26 cellular contexts compared by ENCODE assay signal in genomic region chr6:31194271-31194834, GRCh38. TPM values are rescaled to one million over a fixed set of nuclear protein-coding genes. Genes with fewer than 3 reads are reported as not detected.
A peak's percentile ranks its signal among the peaks of the same experiment; 100 is the strongest.
DNase-seq lines count a peak whose midpoint lies in the region; ATAC-seq and TF ChIP-seq lines count a peak whose summit lies in the region.
"Had no signal": no experiment of that assay in that cellular context is flagged by ENCODE, and none has a peak within 500 bp of the region (broad histone marks: within the 10 kb centered on the region; RNA-seq: fewer than 3 reads in every experiment).

No MANE protein-coding gene starts in this region.

- peak overlapping the region; percentile 39 for H2BK15ac ChIP-seq in neuronal stem cell (ENCODE audit: low read length)

- H4K8ac ChIP-seq in neuronal stem cell (ENCODE audit: low read depth, low read length): no peak overlapping the region
- H4K8ac ChIP-seq in trophoblast cell (ENCODE audit: low read depth, low read length): no peak overlapping the region

- no peak for TF ChIP-seq CTCF in DOHH2 (IDR thresholded peaks at IDR 0.05; ENCODE audit: low read depth, low read length, poor library complexity, severe bottlenecking)

- peak overlapping the region; percentile 43 for H3K27ac Mint-ChIP-seq in activated CD4-positive, alpha-beta T cell treated with anti-CD3 and anti-CD28 coated beads for 36 hours
- H3K27ac Mint-ChIP-seq in activated naive CD8-positive, alpha-beta T cell treated with anti-CD3 and anti-CD28 coated beads for 36 hours: peak overlapping the region; percentile 20
- H3K27ac Mint-ChIP-seq: activated T-helper 1 cell treated with anti-CD3 and anti-CD28 coated beads, Interleukin-12 subunit alpha, Interleukin-12 subunit beta, Interleukin-2, Interleukin-4 antibody, amounts not matched to agents 30 ng/mL and 10 ng/mL and 1 ng/mL, durations not matched to agents 14 hours and 24 hours and 36 hours had no signal

- POLR2A ChIA-PET in activated CD4-positive, alpha-beta T cell treated with anti-CD3 and anti-CD28 coated beads for 36 hours (lab: Charles Lee): no interaction called here

- H3K9ac ChIP-seq in neuronal stem cell (ENCODE audit: low read depth, low read length, poor library complexity): no peak overlapping the region
- H3K9ac ChIP-seq in trophoblast cell (ENCODE audit: low read length): no peak overlapping the region

- H3K27me3 ChIP-seq in DOHH2 (ENCODE audit: control insufficient read depth, low read length): no peaks in the 10 kb centered on the region
- H3K27me3 ChIP-seq in neuronal stem cell (ENCODE audit: control insufficient read depth in 3 of 3, insufficient read depth in 3 of 3, low read depth in 1 of 3, low read length in 3 of 3): no peaks in the 10 kb centered on the region
- no peaks in the 10 kb centered on the region for H3K27me3 ChIP-seq in trophoblast cell (ENCODE audit: insufficient read depth, low read length)

- H2BK5ac ChIP-seq in neuronal stem cell (ENCODE audit: low read length): no peak overlapping the region
- H2BK5ac ChIP-seq in trophoblast cell (ENCODE audit: low read depth, low read length, poor library complexity): no peak overlapping the region

- no peak overlapping the region for H2BK120ac ChIP-seq in neuronal stem cell (ENCODE audit: low read depth, low read length)
- no peak overlapping the region for H2BK120ac ChIP-seq in trophoblast cell (ENCODE audit: insufficient read depth, low read length, poor library complexity)

- H3K4me3 ChIP-seq in DOHH2 (ENCODE audit: low read length) (no peak overlapping the region), neuronal stem cell (ENCODE audit: low read length in 2 of 2) (no peak overlapping the region), trophoblast cell (ENCODE audit: low read depth, low read length) (no peak overlapping the region)
- H3K4me3 ChIP-seq: coronary artery had no signal

- no peak overlapping the region for H2AK5ac ChIP-seq in neuronal stem cell (ENCODE audit: low read depth, low read length)
- no peak overlapping the region for H2AK5ac ChIP-seq in trophoblast cell (ENCODE audit: low read length)

- H3K23ac ChIP-seq in neuronal stem cell (ENCODE audit: low read depth, low read length, poor library complexity) (no peak overlapping the region), trophoblast cell (ENCODE audit: low read length) (no peak overlapping the region)

- H3K27me3 Mint-ChIP-seq in activated CD4-positive, alpha-beta T cell treated with anti-CD3 and anti-CD28 coated beads for 36 hours: no peaks in the 10 kb centered on the region
- no peaks in the 10 kb centered on the region for H3K27me3 Mint-ChIP-seq in activated naive CD8-positive, alpha-beta T cell treated with anti-CD3 and anti-CD28 coated beads for 36 hours
- H3K27me3 Mint-ChIP-seq: stimulated activated naive CD8-positive, alpha-beta T cell treated with anti-CD3 and anti-CD28 coated beads, Interleukin-15, amount 100 ng/mL, for 72 hours had no signal

- H3K36me3 ChIP-seq in DOHH2 (ENCODE audit: control insufficient read depth, low read length) (peaks cover 13% of the 10 kb centered on the region), neuronal stem cell (replicated peaks in 1 of 2; ENCODE audit: control insufficient read depth in 2 of 2, insufficient read depth in 2 of 2, low read length in 2 of 2) (no peaks in the 10 kb centered on the region), trophoblast cell (ENCODE audit: control insufficient read depth in 1 of 2, insufficient read depth in 2 of 2, low read length in 2 of 2) (peaks cover 0 to 2% of the 10 kb centered on the region in 2 experiments)

- WGBS in neuronal stem cell (ENCODE audit: extremely low coverage in 2 of 2, insufficient read length in 2 of 2, insufficient replicate concordance in 1 of 2), 2 donors: no CpG with 5 or more reads among the region's 4 CpGs
- no CpG with 5 or more reads among the region's 4 CpGs for WGBS in trophoblast cell (ENCODE audit: extremely low coverage, insufficient coverage, insufficient read length)

- H2AFZ ChIP-seq in neuronal stem cell (ENCODE audit: low read length): no peak overlapping the region
- H2AFZ ChIP-seq in trophoblast cell (ENCODE audit: insufficient read depth, low read length, poor library complexity): no peak overlapping the region

- H4K12ac ChIP-seq in trophoblast cell (ENCODE audit: low read depth, low read length): no peak overlapping the region

- H3K14ac ChIP-seq in neuronal stem cell (ENCODE audit: low read length) (no peak overlapping the region), trophoblast cell (ENCODE audit: low read length) (no peak overlapping the region)

- H3K27ac ChIP-seq in DOHH2 (ENCODE audit: low read depth, low read length): no peak overlapping the region
- H3K27ac ChIP-seq in neuronal stem cell (replicated peaks; ENCODE audit: low read length): no peak overlapping the region
- no peak overlapping the region for H3K27ac ChIP-seq in trophoblast cell (ENCODE audit: low read depth, low read length)
- H3K27ac ChIP-seq: coronary artery, HL-60 had no signal

- H3K4me2 ChIP-seq in DOHH2 (ENCODE audit: low read length) (peak overlapping the region; percentile 14), neuronal stem cell (ENCODE audit: insufficient read depth, low read length, poor library complexity, severe bottlenecking) (no peak overlapping the region), trophoblast cell (ENCODE audit: low read length) (no peak overlapping the region)

- H3K9me3 ChIP-seq in DOHH2 (ENCODE audit: control insufficient read depth, insufficient read depth, low read length): no peaks in the 10 kb centered on the region
- H3K9me3 ChIP-seq in neuronal stem cell (replicated peaks in 1 of 2; ENCODE audit: control insufficient read depth in 2 of 2, insufficient read depth in 1 of 2, low read depth in 1 of 2, low read length in 2 of 2): no peaks in the 10 kb centered on the region
- H3K9me3 ChIP-seq in trophoblast cell (ENCODE audit: insufficient read depth, low read depth, low read length): no peaks in the 10 kb centered on the region

- DNase-seq in activated CD4-positive, alpha-beta T cell treated with anti-CD3 and anti-CD28 coated beads for 36 hours: no peak
- DNase-seq in activated CD4-positive, alpha-beta T cell treated with anti-CD3 and anti-CD28 coated beads, Interleukin-2, amount 50 U/mL, for 48 hours: no peak
- no peak for DNase-seq in activated naive CD8-positive, alpha-beta T cell treated with anti-CD3 and anti-CD28 coated beads for 36 hours
- DNase-seq in neuronal stem cell (ENCODE audit: low spot score) (no peak), trophoblast cell (no peak), NCI-H510A treated with DMSO at 0.1 percent for 48 hours (lab: John Stamatoyannopoulos, UW) (no peak)
- no peak for DNase-seq in activated effector memory CD4-positive, alpha-beta T cell treated with Interleukin-2 at 50 U/mL for 16 hours
- DNase-seq: 8988T; activated CD8-positive, alpha-beta memory T cell treated with anti-CD3 and anti-CD28 coated beads for 24 hours; DMS 273 treated with DMSO at 0.1 percent for 48 hours; GF-D8; mesendoderm; MM.1S; NCI-H1436 treated with DMSO at 0.1 percent for 48 hours; NCI-H524; Right ventricle myocardium superior; stimulated activated CD4-positive, alpha-beta T cell treated with anti-CD3 and anti-CD28 coated beads, Interleukin-4, amount 100 ng/mL, for 1 hour; stimulated activated naive CD8-positive, alpha-beta T cell treated with anti-CD3 and anti-CD28 coated beads, Interleukin-15, amount 100 ng/mL, for 72 hours had no signal

- no peak overlapping the region for H2BK12ac ChIP-seq in neuronal stem cell (ENCODE audit: low read length)
- H2BK12ac ChIP-seq in trophoblast cell (ENCODE audit: low read length): no peak overlapping the region

- peaks cover 10% of the 10 kb centered on the region for H3K36me3 Mint-ChIP-seq in activated CD4-positive, alpha-beta T cell treated with anti-CD3 and anti-CD28 coated beads for 36 hours (ENCODE audit: low read depth)
- H3K36me3 Mint-ChIP-seq in activated naive CD8-positive, alpha-beta T cell treated with anti-CD3 and anti-CD28 coated beads for 36 hours: peaks cover 20% of the 10 kb centered on the region

- H3K79me2 ChIP-seq in DOHH2 (ENCODE audit: control insufficient read depth, low read length) (peaks cover 25% of the 10 kb centered on the region), trophoblast cell (ENCODE audit: control insufficient read depth, insufficient read depth, low read length, poor library complexity) (no peaks in the 10 kb centered on the region)

- CTCF ChIA-PET in activated CD4-positive, alpha-beta T cell treated with anti-CD3 and anti-CD28 coated beads for 36 hours (lab: Charles Lee): interaction anchor here (0.6 to 1.8 kb wide), 8 partner anchors 46 to 205 kb away, joined by 3 to 7 read pairs (median 3); no protein-coding TSS in a partner anchor

- intact Hi-C loops in activated CD4-positive, alpha-beta T cell treated with anti-CD3 and anti-CD28 coated beads for 36 hours (cut with DNase I, micrococcal nuclease): no loop called here

- H3K9me2 ChIP-seq in DOHH2 (replicated peaks; ENCODE audit: control insufficient read depth, low read length): no peaks in the 10 kb centered on the region

- no peak overlapping the region for H3K4ac ChIP-seq in neuronal stem cell (ENCODE audit: low read length)
- no peak overlapping the region for H3K4ac ChIP-seq in trophoblast cell (ENCODE audit: low read depth, low read length)

- no peak for ATAC-seq in activated CD4-positive, alpha-beta T cell treated with anti-CD3 and anti-CD28 coated beads for 36 hours
- ATAC-seq: stimulated activated naive CD8-positive, alpha-beta T cell treated with anti-CD3 and anti-CD28 coated beads, Interleukin-15, amount 100 ng/mL, for 72 hours had no signal

- H4K91ac ChIP-seq in neuronal stem cell (ENCODE audit: low read depth, low read length, poor library complexity) (no peak overlapping the region), trophoblast cell (ENCODE audit: low read depth, low read length) (no peak overlapping the region)

- H3F3A ChIP-seq in DOHH2 (ENCODE audit: control insufficient read depth, insufficient read depth): peaks cover 12% of the 10 kb centered on the region; the same call in 1 of the 2 replicates

- no peak overlapping the region for H3K18ac ChIP-seq in neuronal stem cell (ENCODE audit: low read length)
- H3K18ac ChIP-seq in trophoblast cell (ENCODE audit: low read length): no peak overlapping the region

- no peak overlapping the region for H3K4me3 Mint-ChIP-seq in activated CD4-positive, alpha-beta T cell treated with anti-CD3 and anti-CD28 coated beads for 36 hours
- H3K4me3 Mint-ChIP-seq in activated naive CD8-positive, alpha-beta T cell treated with anti-CD3 and anti-CD28 coated beads for 36 hours: no peak overlapping the region
- H3K4me3 Mint-ChIP-seq: activated T-helper 1 cell treated with anti-CD3 and anti-CD28 coated beads, Interleukin-12 subunit alpha, Interleukin-12 subunit beta, Interleukin-2, Interleukin-4 antibody, amounts not matched to agents 30 ng/mL and 10 ng/mL and 1 ng/mL, durations not matched to agents 14 hours and 24 hours and 36 hours; neural crest cell; stimulated activated naive CD8-positive, alpha-beta T cell treated with anti-CD3 and anti-CD28 coated beads, Interleukin-15, amount 100 ng/mL, for 72 hours had no signal

- H3K4me1 ChIP-seq in DOHH2 (ENCODE audit: control insufficient read depth, low read length) (peaks cover 25% of the 10 kb centered on the region), neuronal stem cell (ENCODE audit: control insufficient read depth in 2 of 2, insufficient read depth in 1 of 2, low read depth in 1 of 2, low read length in 2 of 2) (no peaks in the 10 kb centered on the region), trophoblast cell (ENCODE audit: control insufficient read depth in 1 of 2, insufficient read depth in 2 of 2, low read length in 2 of 2) (no peaks in the 10 kb centered on the region)

- peaks cover 22% of the 10 kb centered on the region for H3K4me1 Mint-ChIP-seq in activated CD4-positive, alpha-beta T cell treated with anti-CD3 and anti-CD28 coated beads for 36 hours
- peaks cover 23% of the 10 kb centered on the region for H3K4me1 Mint-ChIP-seq in activated naive CD8-positive, alpha-beta T cell treated with anti-CD3 and anti-CD28 coated beads for 36 hours

- no peaks in the 10 kb centered on the region for H3K9me3 Mint-ChIP-seq in activated CD4-positive, alpha-beta T cell treated with anti-CD3 and anti-CD28 coated beads for 36 hours (ENCODE audit: low read depth)
- H3K9me3 Mint-ChIP-seq in activated naive CD8-positive, alpha-beta T cell treated with anti-CD3 and anti-CD28 coated beads for 36 hours: peaks cover 4% of the 10 kb centered on the region
- H3K9me3 Mint-ChIP-seq: neural crest cell; stimulated activated naive CD8-positive, alpha-beta T cell treated with anti-CD3 and anti-CD28 coated beads, Interleukin-15, amount 100 ng/mL, for 72 hours had no signal

- no peaks in the 10 kb centered on the region for H4K20me1 ChIP-seq in DOHH2 (ENCODE audit: control insufficient read depth, insufficient read depth, low read depth, low read length)

- H3K79me1 ChIP-seq in neuronal stem cell (ENCODE audit: low read depth, low read length) (no peaks in the 10 kb centered on the region), trophoblast cell (ENCODE audit: low read length) (no peaks in the 10 kb centered on the region)

RNA-seq across cellular contexts. Expression of gene POU5F1, which starts 23.9 kb away (rescaled TPM):
- total RNA-seq in activated CD4-positive, alpha-beta T cell treated with anti-CD3 and anti-CD28 coated beads for 36 hours: under 1 TPM in 1 of 2 experiments, not detected in 1; 0.21 TPM
- total RNA-seq in activated naive CD8-positive, alpha-beta T cell treated with anti-CD3 and anti-CD28 coated beads for 36 hours: not detected
- polyA plus RNA-seq in neuronal stem cell (2013, experiment 1 of 2): 0.74 TPM
- 0.58 TPM for polyA plus RNA-seq in neuronal stem cell (2013, experiment 2 of 2)
- 3.6 and 4.2 TPM in 2 replicates for polyA plus RNA-seq in trophoblast cell (2013)
- total RNA-seq: activated T-helper 1 cell treated with anti-CD3 and anti-CD28 coated beads, Interleukin-12 subunit alpha, Interleukin-12 subunit beta, Interleukin-2, Interleukin-4 antibody, amounts not matched to agents 30 ng/mL and 10 ng/mL and 1 ng/mL, durations not matched to agents 14 hours and 24 hours and 36 hours; neural crest cell; T-helper 1 cell treated with Interleukin-12 subunit alpha and Interleukin-12 subunit beta and Interleukin-4 antibody, amounts not matched to agents 30 ng/mL and 1 ng/mL, for 36 hours had no signal

RNA-seq across cellular contexts. Expression of gene TCF19, which starts 36.0 kb away (rescaled TPM):
- total RNA-seq in activated CD4-positive, alpha-beta T cell treated with anti-CD3 and anti-CD28 coated beads for 36 hours: 10 to 100 TPM; 82.6 to 88.0 TPM
- total RNA-seq in activated naive CD8-positive, alpha-beta T cell treated with anti-CD3 and anti-CD28 coated beads for 36 hours: 10 to 100 TPM; 86.1 to 89.8 TPM
- polyA plus RNA-seq in neuronal stem cell (2013, experiment 1 of 2): 6.3 TPM
- polyA plus RNA-seq in neuronal stem cell (2013, experiment 2 of 2): 6.0 TPM
- 7.1 and 7.5 TPM in 2 replicates for polyA plus RNA-seq in trophoblast cell (2013)

RNA-seq across cellular contexts. Expression of gene CCHCR1, which starts 36.8 kb away (rescaled TPM):
- 10 to 100 TPM; 39.7 to 57.6 TPM for total RNA-seq in activated CD4-positive, alpha-beta T cell treated with anti-CD3 and anti-CD28 coated beads for 36 hours
- total RNA-seq in activated naive CD8-positive, alpha-beta T cell treated with anti-CD3 and anti-CD28 coated beads for 36 hours: 10 to 100 TPM; 43.0 to 46.6 TPM
- 23.5 TPM for polyA plus RNA-seq in neuronal stem cell (2013, experiment 1 of 2)
- 21.1 TPM for polyA plus RNA-seq in neuronal stem cell (2013, experiment 2 of 2)
- 7.3 and 8.1 TPM in 2 replicates for polyA plus RNA-seq in trophoblast cell (2013)

RNA-seq across cellular contexts. Expression of gene PSORS1C2, which starts 55.5 kb away (rescaled TPM):
- not detected for total RNA-seq in activated CD4-positive, alpha-beta T cell treated with anti-CD3 and anti-CD28 coated beads for 36 hours
- not detected for total RNA-seq in activated naive CD8-positive, alpha-beta T cell treated with anti-CD3 and anti-CD28 coated beads for 36 hours
- polyA plus RNA-seq in neuronal stem cell (2013, experiment 1 of 2): 0.04 TPM
- 0.03 TPM for polyA plus RNA-seq in neuronal stem cell (2013, experiment 2 of 2)
- polyA plus RNA-seq in trophoblast cell (2013): not detected in 2 replicates
- total RNA-seq: activated T-helper 1 cell treated with anti-CD3 and anti-CD28 coated beads, Interleukin-12 subunit alpha, Interleukin-12 subunit beta, Interleukin-2, Interleukin-4 antibody, amounts not matched to agents 30 ng/mL and 10 ng/mL and 1 ng/mL, durations not matched to agents 14 hours and 24 hours and 36 hours; neural crest cell; pulmonary artery endothelial cell; Right ventricle myocardium superior; T-helper 1 cell treated with Interleukin-12 subunit alpha and Interleukin-12 subunit beta and Interleukin-4 antibody, amounts not matched to agents 30 ng/mL and 1 ng/mL, for 36 hours had no signal
- polyA plus RNA-seq: BJ had no signal
